17 cellular contexts compared by ENCODE assay signal in the genomic region with DNA sequence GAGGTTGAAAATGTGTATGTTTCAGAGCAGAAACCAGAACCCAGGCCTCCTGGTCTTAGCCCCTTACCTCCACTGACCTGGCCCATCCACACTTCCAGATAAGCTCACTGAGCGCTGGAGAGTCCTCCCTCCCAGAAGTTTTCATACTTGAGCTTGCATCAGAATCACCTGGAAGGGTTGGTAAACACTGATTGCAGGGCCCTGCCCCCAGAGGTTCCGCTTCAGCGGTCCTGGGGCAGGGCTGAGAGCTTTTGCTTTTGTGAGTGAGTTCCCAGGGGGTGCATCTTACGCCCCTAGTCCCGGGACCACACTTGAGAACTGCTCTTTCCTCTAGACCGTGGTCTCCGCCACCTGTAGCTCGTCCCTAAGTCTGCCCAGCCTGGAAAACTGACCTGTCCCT. TPM values are rescaled to one million over a fixed set of nuclear protein-coding genes. Genes with fewer than 3 reads are reported as not detected.
A peak's percentile ranks its signal among the peaks of the same experiment; 100 is the strongest.
DNase-seq lines count a peak whose midpoint lies in the region; ATAC-seq and TF ChIP-seq lines count a peak whose summit lies in the region.
"Had no signal": no experiment of that assay in that cellular context is flagged by ENCODE, and none has a peak within 500 bp of the region (broad histone marks: within the 10 kb centered on the region; RNA-seq: fewer than 3 reads in every experiment).

No MANE protein-coding gene starts in this region.

- H4K20me1 ChIP-seq in HCT116 (ENCODE audit: insufficient read depth): no peaks in the 10 kb centered on the region

- DNase-seq in AG04450 (ENCODE audit: low read depth, low spot score) (no peak), HCT116 (ENCODE audit: low read depth, low spot score) (no peak), AG08396 (ENCODE audit: low spot score) (no peak), putamen (ENCODE audit: low spot score) (no peak), NCI-H2029 (lab: John Stamatoyannopoulos, UW) (no peak)
- DNase-seq in stimulated activated naive B cell treated with anti-CD40 and anti-IgM and Interleukin-4, amounts not matched to agents 10 μg/mL and 1 μg/mL and 100 μg/mL, for 72 hours: no peak
- DNase-seq: COR-L47, DMS153, NCI-H187 treated with DMSO at 0.1 percent for 48 hours, NCI-H510A, PC-9 had no signal

- H2AFZ ChIP-seq in HCT116 (ENCODE audit: low read depth, low read length, poor library complexity, severe bottlenecking): no peak overlapping the region
- H2AFZ ChIP-seq: PC-9 had no signal

- no peak overlapping the region for H3K4me3 Mint-ChIP-seq in dendritic cell treated with granulocyte-macrophage colony-stimulating factor and Interleukin-4, amounts not matched to agents 40 ng/mL and 50 ng/mL, for 4 days
- no peak overlapping the region for H3K4me3 Mint-ChIP-seq in stimulated activated naive B cell treated with anti-CD40 and anti-IgM and Interleukin-4, amounts not matched to agents 10 μg/mL and 1 μg/mL and 100 μg/mL, for 72 hours

- no peak overlapping the region for H3K9ac ChIP-seq in HCT116 (ENCODE audit: low read length)

- H3K27me3 Mint-ChIP-seq in dendritic cell treated with granulocyte-macrophage colony-stimulating factor and Interleukin-4, amounts not matched to agents 40 ng/mL and 50 ng/mL, for 4 days: no peaks in the 10 kb centered on the region
- no peaks in the 10 kb centered on the region for H3K27me3 Mint-ChIP-seq in stimulated activated naive B cell treated with anti-CD40 and anti-IgM and Interleukin-4, amounts not matched to agents 10 μg/mL and 1 μg/mL and 100 μg/mL, for 72 hours

- no peaks in the 10 kb centered on the region for H3K4me1 ChIP-seq in HCT116 (ENCODE audit: control insufficient read depth in 1 of 2, insufficient read depth in 2 of 2, low read length in 2 of 2)

- intact Hi-C loops in HCT116 (cut with micrococcal nuclease): no loop called here
- intact Hi-C loops in dendritic cell treated with granulocyte-macrophage colony-stimulating factor and Interleukin-4, amounts not matched to agents 40 ng/mL and 50 ng/mL, for 4 days (cut with micrococcal nuclease): no loop called here

- no peaks in the 10 kb centered on the region for H3K79me2 ChIP-seq in HCT116 (ENCODE audit: insufficient read depth, low read length)

- no peak overlapping the region for H3K4me2 ChIP-seq in HCT116 (ENCODE audit: low read length)
- H3K4me2 ChIP-seq: PC-9 had no signal

- H3K27ac Mint-ChIP-seq in dendritic cell treated with granulocyte-macrophage colony-stimulating factor and Interleukin-4, amounts not matched to agents 40 ng/mL and 50 ng/mL, for 4 days: peak overlapping the region; percentile 95
- H3K27ac Mint-ChIP-seq in stimulated activated naive B cell treated with anti-CD40 and anti-IgM and Interleukin-4, amounts not matched to agents 10 μg/mL and 1 μg/mL and 100 μg/mL, for 72 hours: peak overlapping the region; percentile 25

- H3K9me2 ChIP-seq in HCT116 (ENCODE audit: insufficient read depth): no peaks in the 10 kb centered on the region

- no peaks in the 10 kb centered on the region for H3K9me3 Mint-ChIP-seq in dendritic cell treated with granulocyte-macrophage colony-stimulating factor and Interleukin-4, amounts not matched to agents 40 ng/mL and 50 ng/mL, for 4 days
- no peaks in the 10 kb centered on the region for H3K9me3 Mint-ChIP-seq in stimulated activated naive B cell treated with anti-CD40 and anti-IgM and Interleukin-4, amounts not matched to agents 10 μg/mL and 1 μg/mL and 100 μg/mL, for 72 hours

- TF ChIP-seq POLR2A in HCT116 (IDR thresholded peaks at IDR 0.05; ENCODE audit: borderline replicate concordance, extremely low read depth, insufficient read depth, insufficient read length): no peak

- CTCF ChIA-PET in AG04450 (lab: Charles Lee): no interaction called here
- CTCF ChIA-PET in HCT116 (lab: Charles Lee): no interaction called here

- H3K9me3 ChIP-seq in AG04450 (ENCODE audit: control insufficient read depth, insufficient read depth, low read length): no peaks in the 10 kb centered on the region
- no peaks in the 10 kb centered on the region for H3K9me3 ChIP-seq in HCT116 (ENCODE audit: control insufficient read depth in 1 of 2, insufficient read depth in 1 of 2, low read depth in 1 of 2, low read length in 2 of 2)

- BruUV-seq in HCT116 (replicated peaks; lab: Mats Ljungman, UMichigan): no TSS peak

- H3K27ac ChIP-seq in AG04450 (ENCODE audit: low read depth, low read length) (peak overlapping the region; percentile 21), HCT116 (ENCODE audit: low read depth, low read length) (no peak overlapping the region)
- H3K27ac ChIP-seq: PC-9 had no signal

- no peak overlapping the region for H3K4me3 ChIP-seq in AG04450 (ENCODE audit: low read depth, low read length)
- H3K4me3 ChIP-seq in HCT116 (replicated peaks in 1 of 2; ENCODE audit: low read depth in 1 of 2, low read length in 2 of 2): no peak overlapping the region
- H3K4me3 ChIP-seq: PC-9 had no signal

- H3K36me3 ChIP-seq in HCT116 (ENCODE audit: control insufficient read depth in 1 of 2, insufficient read depth in 2 of 2, low read length in 2 of 2): peaks cover 0 to 4% of the 10 kb centered on the region in 2 experiments; a peak in 1 of 4 replicates

- POLR2A ChIA-PET in AG04450 (lab: Yijun Ruan, JAX): no interaction called here
- POLR2A ChIA-PET in HCT116 (lab: Charles Lee): no interaction called here

- H3K27me3 ChIP-seq in AG04450 (ENCODE audit: control insufficient read depth, insufficient read depth, low read length) (peaks cover 2% of the 10 kb centered on the region), HCT116 (ENCODE audit: insufficient read depth, low read length) (no peaks in the 10 kb centered on the region)

- H3K4me1 Mint-ChIP-seq in dendritic cell treated with granulocyte-macrophage colony-stimulating factor and Interleukin-4, amounts not matched to agents 40 ng/mL and 50 ng/mL, for 4 days (ENCODE audit: low read depth): peaks cover 48% of the 10 kb centered on the region
- peaks cover 10 to 11% of the 10 kb centered on the region in 2 donors for H3K4me1 Mint-ChIP-seq in stimulated activated naive B cell treated with anti-CD40 and anti-IgM and Interleukin-4, amounts not matched to agents 10 μg/mL and 1 μg/mL and 100 μg/mL, for 72 hours

- ATAC-seq in HCT116: no peak
- no peak for ATAC-seq in stimulated activated naive B cell treated with anti-CD40 and anti-IgM and Interleukin-4, amounts not matched to agents 10 μg/mL and 1 μg/mL and 100 μg/mL, for 72 hours (replicated peaks)
- no peak for ATAC-seq in HG03342 (IDR thresholded peaks at IDR 0.05; ENCODE audit: unreplicated experiment)

- H3K36me3 Mint-ChIP-seq in dendritic cell treated with granulocyte-macrophage colony-stimulating factor and Interleukin-4, amounts not matched to agents 40 ng/mL and 50 ng/mL, for 4 days (ENCODE audit: low read depth): peaks cover 69% of the 10 kb centered on the region
- peaks cover 24 to 27% of the 10 kb centered on the region in 2 donors for H3K36me3 Mint-ChIP-seq in stimulated activated naive B cell treated with anti-CD40 and anti-IgM and Interleukin-4, amounts not matched to agents 10 μg/mL and 1 μg/mL and 100 μg/mL, for 72 hours

- TF ChIP-seq CTCF in AG04450 (IDR thresholded peaks at IDR 0.05; ENCODE audit: low read depth, low read length) (no peak), HCT116 (IDR thresholded peaks at IDR 0.05 in 2 of 3, conservative IDR thresholded peaks at IDR 0.05 in 1 of 3; ENCODE audit: borderline replicate concordance in 1 of 3, insufficient read depth in 1 of 3, low read depth in 2 of 3, low read length in 2 of 3) (no peak)

- RAD21 ChIA-PET in HCT116 (lab: Charles Lee; ENCODE audit: low non-redundant PET in 1 of 2, low total read pairs in 2 of 2, uncharacterized antibody in 2 of 2, unreplicated experiment in 2 of 2): no interaction called here

- TF ChIP-seq RAD21 in HCT116 (IDR thresholded peaks at IDR 0.05; ENCODE audit: low read depth): no peak

TF ChIP-seq in HCT116, 20 proteins besides CTCF, POLR2A, EP300 and RAD21:
- no peak for TF ChIP-seq POLR2AphosphoS5 (IDR thresholded peaks at IDR 0.05; ENCODE audit: low read depth, low read length)
- peak; percentile 5; the same call in 1 of the 2 replicates for TF ChIP-seq ZFX (IDR thresholded peaks at IDR 0.05)

RNA-seq across cellular contexts. Expression of a gene that starts 20.6 kb away (rescaled TPM):
- polyA plus RNA-seq in AG04450 (2011; rRNA removed): 3.1 and 4.3 TPM in 2 replicates
- polyA minus RNA-seq in AG04450 (2011; rRNA and poly(A)+ RNA removed): 7.1 and 7.6 TPM in 2 replicates
- 10.8 TPM for total RNA-seq in HCT116 (2021; ENCODE audit: unreplicated experiment)
- 7.9 and 8.2 TPM in 2 replicates for polyA plus RNA-seq in HCT116 (2012)

RNA-seq across cellular contexts. Expression of a gene that starts 30.5 kb away (rescaled TPM):
- polyA plus RNA-seq in AG04450 (2011; rRNA removed): 2,243 and 2,383 TPM in 2 replicates
- 715 and 775 TPM in 2 replicates for polyA minus RNA-seq in AG04450 (2011; rRNA and poly(A)+ RNA removed)
- total RNA-seq in HCT116 (2021; ENCODE audit: unreplicated experiment): 1,628 TPM
- 6,393 and 7,467 TPM in 2 replicates for polyA plus RNA-seq in HCT116 (2012)

RNA-seq across cellular contexts. Expression of a gene that starts 40.1 kb away (rescaled TPM):
- polyA plus RNA-seq in AG04450 (2011; rRNA removed): not detected in 2 replicates
- polyA minus RNA-seq in AG04450 (2011; rRNA and poly(A)+ RNA removed): not detected in 2 replicates
- not detected for total RNA-seq in HCT116 (2021; ENCODE audit: unreplicated experiment)
- not detected in 2 replicates for polyA plus RNA-seq in HCT116 (2012)
- total RNA-seq: A172, H4, HT1080, PC-9, SK-MEL-5 had no signal
